In the genomic region with DNA sequence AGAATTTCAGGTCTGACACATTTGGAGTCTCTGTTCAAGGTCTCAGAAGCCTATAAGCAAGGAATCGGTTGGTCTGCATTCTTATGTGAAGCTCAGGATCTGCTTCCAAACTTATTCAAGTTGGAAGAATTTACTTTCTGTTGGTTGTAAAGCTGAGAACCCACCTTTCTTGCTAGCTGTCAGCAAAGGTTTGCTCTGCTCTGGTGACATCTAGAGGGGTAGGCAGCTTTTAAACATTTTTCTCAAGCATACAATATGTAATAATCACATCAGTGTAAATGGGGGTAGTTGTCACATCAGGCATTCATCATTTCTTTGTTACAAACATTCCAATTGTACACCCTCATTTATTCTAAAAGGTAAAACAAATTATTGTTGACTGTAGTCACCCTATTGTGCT, we compare ENCODE assay signal across 16 cellular contexts.
DNase-seq lines count a peak whose midpoint lies in the region; ATAC-seq and TF ChIP-seq lines count a peak whose summit lies in the region.
"Had no signal": no experiment of that assay in that cellular context is flagged by ENCODE, and none has a peak within 500 bp of the region (broad histone marks: within the 10 kb centered on the region; RNA-seq: fewer than 3 reads in every experiment).

No MANE protein-coding gene starts in this region.

- POLR2A ChIA-PET in GM10248 (lab: Yijun Ruan, JAX), result no interaction called here

- H3K9me3 ChIP-seq in mammary epithelial cell (replicated peaks; ENCODE audit: insufficient read depth, low read length) (no peaks in the 10 kb centered on the region), breast epithelium (no peaks in the 10 kb centered on the region), RWPE2 (ENCODE audit: severe bottlenecking) (no peaks in the 10 kb centered on the region), neural cell (ENCODE audit: low read length) (no peaks in the 10 kb centered on the region)

- H3K4me3 ChIP-seq in mammary epithelial cell (replicated peaks in 1 of 3; ENCODE audit: insufficient read depth in 1 of 3, low read depth in 2 of 3, low read length in 3 of 3) (no peak overlapping the region), breast epithelium (no peak overlapping the region), RWPE2 (ENCODE audit: severe bottlenecking) (no peak overlapping the region), neural cell (ENCODE audit: low read length) (no peak overlapping the region)

- no peak overlapping the region for H3K4me2 ChIP-seq in mammary epithelial cell (ENCODE audit: insufficient read depth, low read depth, low read length)
- H3K4me2 ChIP-seq in neural cell (ENCODE audit: low read length), result no peak overlapping the region

- H3K27ac ChIP-seq in mammary epithelial cell (ENCODE audit: insufficient read depth, low read depth, low read length), result no peak overlapping the region
- H3K27ac ChIP-seq in breast epithelium, result no peak overlapping the region
- no peak overlapping the region for H3K27ac ChIP-seq in RWPE2 (ENCODE audit: poor library complexity, severe bottlenecking)
- no peak overlapping the region for H3K27ac ChIP-seq in neural cell (ENCODE audit: low read length)

- 100% methylated on average over 1 of the region's 1 CpG for WGBS in mammary epithelial cell (ENCODE audit: low coverage, missing lambda C conversion rate)

- TF ChIP-seq RAD21 in neural cell (conservative IDR thresholded peaks at IDR 0.05), result peak; percentile 63

- TF ChIP-seq CTCF in mammary epithelial cell (conservative IDR thresholded peaks at IDR 0.05 in 1 of 2, IDR thresholded peaks at IDR 0.05 in 1 of 2; ENCODE audit: extremely low read depth in 1 of 2, insufficient read depth in 1 of 2, low read depth in 1 of 2, low read length in 2 of 2), result peak; percentile 13 to 34
- no peak for TF ChIP-seq CTCF in breast epithelium (IDR thresholded peaks at IDR 0.05)
- TF ChIP-seq CTCF in RWPE2 (IDR thresholded peaks at IDR 0.05; ENCODE audit: poor library complexity, severe bottlenecking), result peak; percentile 36
- TF ChIP-seq CTCF in neural cell (IDR thresholded peaks at IDR 0.05; ENCODE audit: poor library complexity, severe bottlenecking), result peak; percentile 59
- TF ChIP-seq CTCF in GM10248 (IDR thresholded peaks at IDR 0.05; ENCODE audit: control extremely low read depth, extremely low read depth, low read depth, missing control alignments), result no peak

- no TSS peak for BruUV-seq in mammary epithelial cell (replicated peaks; lab: Mats Ljungman, UMichigan)

- H3K79me2 ChIP-seq in mammary epithelial cell (ENCODE audit: insufficient read depth, low read length) (no peaks in the 10 kb centered on the region), neural cell (replicated peaks; ENCODE audit: insufficient read depth, low read length) (no peaks in the 10 kb centered on the region)

- H3K27me3 ChIP-seq in mammary epithelial cell (ENCODE audit: insufficient read depth, low read length) (peaks cover 2% of the 10 kb centered on the region), breast epithelium (no peaks in the 10 kb centered on the region), RWPE2 (ENCODE audit: insufficient read depth, poor library complexity, severe bottlenecking) (no peaks in the 10 kb centered on the region), neural cell (ENCODE audit: insufficient read depth, low read depth, low read length) (no peaks in the 10 kb centered on the region)

- TF ChIP-seq EP300 in neural cell (conservative IDR thresholded peaks at IDR 0.05; ENCODE audit: poor library complexity, severe bottlenecking), result no peak

- H4K20me1 ChIP-seq in mammary epithelial cell (ENCODE audit: insufficient read depth, low read length) (no peaks in the 10 kb centered on the region), neural cell (ENCODE audit: insufficient read depth) (no peaks in the 10 kb centered on the region)

- in situ Hi-C loops in mammary epithelial cell (cut with MboI; ENCODE audit: low sequenced_read_pairs in 2 of 2), result no loop called here

- CTCF ChIA-PET in mammary epithelial cell (lab: Charles Lee; ENCODE audit: low non-redundant PET) (interaction anchor here (0.7 kb wide), 1 partner anchor 89 kb away, joined by 4 read pairs; no protein-coding TSS in a partner anchor), GM10248 (lab: Yijun Ruan, JAX) (interaction anchor here (1.3 kb wide), 1 partner anchor 17 kb away, joined by 4 read pairs; no protein-coding TSS in a partner anchor)

- no peaks in the 10 kb centered on the region for H3F3A ChIP-seq in neural cell (ENCODE audit: insufficient read depth, low read length, poor library complexity, severe bottlenecking)

- no peaks in the 10 kb centered on the region for H3K4me1 ChIP-seq in mammary epithelial cell (ENCODE audit: insufficient read depth, low read length)
- H3K4me1 ChIP-seq in breast epithelium, result no peaks in the 10 kb centered on the region
- no peaks in the 10 kb centered on the region for H3K4me1 ChIP-seq in RWPE2 (ENCODE audit: insufficient read depth, poor library complexity, severe bottlenecking)

- no peak for DNase-seq in mammary epithelial cell
- DNase-seq in breast epithelium (ENCODE audit: low spot score in 2 of 2), result no peak
- peak; percentile 4 for DNase-seq in HT1080 (ENCODE audit: low read depth)
- DNase-seq in RWPE2 (ENCODE audit: low spot score), result no peak
- DNase-seq in activated CD8-positive, alpha-beta memory T cell treated with anti-CD3 and anti-CD28 coated beads for 24 hours, result no peak
- DNase-seq in GM10248 (ENCODE audit: extremely low spot score), result no peak
- no peak for DNase-seq in head of caudate nucleus
- DNase-seq: CD4-positive, CD25-positive, alpha-beta regulatory T cell; EL; GOT3; Karpas-422; NCI-H1436; NCI-H226; SHP77 treated with DMSO at 0.1 percent for 48 hours; T-helper 17 cell had no signal

- H3K9ac ChIP-seq in mammary epithelial cell (ENCODE audit: insufficient read depth, low read length) (no peak overlapping the region), neural cell (ENCODE audit: low read length) (no peak overlapping the region)

- H2AFZ ChIP-seq in mammary epithelial cell (ENCODE audit: low read depth, low read length), result no peak overlapping the region
- H2AFZ ChIP-seq in neural cell (ENCODE audit: low read depth, low read length), result no peak overlapping the region

- H3K36me3 ChIP-seq in mammary epithelial cell (ENCODE audit: insufficient read depth, low read length) (no peaks in the 10 kb centered on the region), breast epithelium (no peaks in the 10 kb centered on the region), RWPE2 (ENCODE audit: low read depth) (no peaks in the 10 kb centered on the region), neural cell (ENCODE audit: insufficient read depth, low read length) (no peaks in the 10 kb centered on the region)

- H3K9me2 ChIP-seq in neural cell (ENCODE audit: insufficient read depth, low read length), result no peaks in the 10 kb centered on the region

- intact Hi-C loops in mammary epithelial cell (cut with micrococcal nuclease), result loop anchor here (1.0 kb wide), 1 partner anchor 94 kb away; no protein-coding TSS in a partner anchor
- intact Hi-C loops in breast epithelium (cut with DNase I; ENCODE audit: low total_unique reads), result loop anchor here (10.0 kb wide), 1 partner anchor 1455 kb away; no protein-coding TSS in a partner anchor
- intact Hi-C loops in head of caudate nucleus (cut with DNase I), result no loop called here

- dilution Hi-C loops in mammary epithelial cell (cut with HindIII; ENCODE audit: low sequenced_read_pairs), result no loop called here

- ATAC-seq in RWPE2 (ENCODE audit: low read depth), result peak; percentile 40; the same call in 1 of the 3 replicates
- ATAC-seq: T-helper 17 cell had no signal

- no peak for TF ChIP-seq POLR2A in breast epithelium (IDR thresholded peaks at IDR 0.05)

TF ChIP-seq in neural cell, 6 proteins besides CTCF, POLR2A, EP300 and RAD21:
- TF ChIP-seq REST (IDR thresholded peaks at IDR 0.05; ENCODE audit: borderline replicate concordance) (no peak), TAF1 (IDR thresholded peaks at IDR 0.05; ENCODE audit: low read depth) (no peak), EZH2 (IDR thresholded peaks at IDR 0.05; ENCODE audit: borderline replicate concordance, insufficient read depth, low read length, poor library complexity, severe bottlenecking) (no peak), SMC3 (conservative IDR thresholded peaks at IDR 0.05; ENCODE audit: poor library complexity) (peak; percentile 59), MXI1 (conservative IDR thresholded peaks at IDR 0.05; ENCODE audit: poor library complexity, severe bottlenecking) (no peak), POLR2AphosphoS5 (IDR thresholded peaks at IDR 0.05) (no peak)

Comparison
In these comparisons a context has a peak if more than half of its experiments do, and no peak if none do; other contexts are left out.
1. CTCF ChIP-seq: peak in mammary epithelial cell (2 of 2), RWPE2 (single experiment) and neural cell (single experiment); none in breast epithelium (0 of 3) and GM10248 (single experiment).